In genomic region chr22:17792854-17793434, GRCh38 we compare ENCODE assay signal across 21 cellular contexts. TPM values are rescaled to one million over a fixed set of nuclear protein-coding genes. Genes with fewer than 3 reads are reported as not detected.
DNase-seq lines count a peak whose midpoint lies in the region; ATAC-seq, FAIRE-seq and TF ChIP-seq lines count a peak whose summit lies in the region.
"Had no signal": no experiment of that assay in that cellular context is flagged by ENCODE, and none has a peak within 500 bp of the region (broad histone marks: within the 10 kb centered on the region; RNA-seq: fewer than 3 reads in every experiment).

No MANE protein-coding gene starts in this region.

- CTCF ChIA-PET in GM12878 (lab: Yijun Ruan, JAX): interaction anchor here (1.1 to 1.7 kb wide), 5 partner anchors 11 to 283 kb away, joined by 3 to 7 read pairs (median 4); no protein-coding TSS in a partner anchor

- ATAC-seq in heart left ventricle: no peak
- no peak for ATAC-seq in GM12878
- peak; percentile 14 for ATAC-seq in upper lobe of right lung
- no peak for ATAC-seq in HG03159 (IDR thresholded peaks at IDR 0.05; ENCODE audit: unreplicated experiment)
- ATAC-seq in HG03457 (IDR thresholded peaks at IDR 0.05; ENCODE audit: unreplicated experiment): no peak

- no peak overlapping the region for H3K4me3 Mint-ChIP-seq in neural progenitor cell
- H3K4me3 Mint-ChIP-seq: B cell; CD4-positive, alpha-beta T cell had no signal

- 74 to 84% (median 81%) methylated on average over 29 of the region's 29 CpGs for WGBS in heart left ventricle, 4 donors
- WGBS in GM12878 (ENCODE audit: insufficient coverage, insufficient replicate concordance, low lambda C conversion rate, missing lambda C conversion rate): 92% methylated on average over 29 of the region's 29 CpGs

- H3K27me3 ChIP-seq in cardiac muscle cell (no peaks in the 10 kb centered on the region), heart left ventricle (no peaks in the 10 kb centered on the region), GM12878 (replicated peaks in 1 of 2; ENCODE audit: control insufficient read depth in 2 of 2, insufficient read depth in 2 of 2, low read length in 1 of 2) (no peaks in the 10 kb centered on the region), neural progenitor cell (no peaks in the 10 kb centered on the region), upper lobe of right lung (no peaks in the 10 kb centered on the region)
- H3K27me3 ChIP-seq: MG63 had no signal

- no peak for TF ChIP-seq RAD21 in GM12878 (IDR thresholded peaks at IDR 0.05; ENCODE audit: insufficient read depth, low read depth, low read length)

- no peak for FAIRE-seq in GM12878 (lab: Jason Lieb, UNC)
- FAIRE-seq: GM18507 had no signal

- H3K9ac ChIP-seq in GM12878 (ENCODE audit: control insufficient read depth, insufficient read depth, low read length) (no peak overlapping the region), neural progenitor cell (peak overlapping the region; percentile 32)

- H2AFZ ChIP-seq in GM12878 (ENCODE audit: control insufficient read depth, low read depth, low read length) (no peak overlapping the region), neural progenitor cell (replicated peaks) (no peak overlapping the region)

- H3K4me1 Mint-ChIP-seq in neural progenitor cell: peaks cover 3% of the 10 kb centered on the region

- H3K27ac ChIP-seq in cardiac muscle cell (peak overlapping the region; percentile 79), heart left ventricle (no peak overlapping the region), GM12878 (ENCODE audit: control insufficient read depth, insufficient read depth) (no peak overlapping the region), neural progenitor cell (no peak overlapping the region), upper lobe of right lung (no peak overlapping the region)

- POLR2A ChIA-PET in GM12878 (lab: Charles Lee): interaction anchor here (0.5 kb wide), 1 partner anchor 376 kb away, joined by 3 read pairs; no protein-coding TSS in a partner anchor

- no TSS peak for BruUV-seq in GM12878 (replicated peaks; lab: Mats Ljungman, UMichigan)

- peaks cover 4% of the 10 kb centered on the region for H3K27me3 Mint-ChIP-seq in neural progenitor cell (ENCODE audit: insufficient read depth, low read depth)
- H3K27me3 Mint-ChIP-seq: B cell; CD4-positive, alpha-beta T cell had no signal

- H4K20me1 ChIP-seq in GM12878 (ENCODE audit: control insufficient read depth, insufficient read depth) (no peaks in the 10 kb centered on the region), neural progenitor cell (ENCODE audit: low read depth) (no peaks in the 10 kb centered on the region)

- H3K4me1 ChIP-seq in cardiac muscle cell (ENCODE audit: low read depth) (peaks cover 15% of the 10 kb centered on the region), heart left ventricle (peaks cover 0 to 3% (median under 1%) of the 10 kb centered on the region in 12 donors), GM12878 (ENCODE audit: control insufficient read depth, insufficient read depth, low read length) (peaks cover 52% of the 10 kb centered on the region), neural progenitor cell (no peaks in the 10 kb centered on the region), upper lobe of right lung (no peaks in the 10 kb centered on the region)

- H3K36me3 Mint-ChIP-seq in neural progenitor cell: no peaks in the 10 kb centered on the region

- H3K4me3 ChIP-seq in cardiac muscle cell (no peak overlapping the region), heart left ventricle (no peak overlapping the region), GM12878 (no peak overlapping the region), neural progenitor cell (no peak overlapping the region), upper lobe of right lung (no peak overlapping the region)
- H3K4me3 ChIP-seq: MG63 had no signal

- in situ Hi-C loops in GM12878 (cut with MboI): no loop called here

- TF ChIP-seq POLR2A in heart left ventricle (IDR thresholded peaks at IDR 0.05) (no peak), GM12878 (IDR thresholded peaks at IDR 0.05; ENCODE audit: low read depth, low read length) (no peak)

- no peak for DNase-seq in cardiac muscle cell (ENCODE audit: low read depth in 1 of 2, low spot score in 1 of 2)
- no peak for DNase-seq in heart left ventricle
- no peak for DNase-seq in GM12878 (ENCODE audit: low read depth, low spot score)
- no peak for DNase-seq in neural progenitor cell (ENCODE audit: low spot score)
- no peak for DNase-seq in upper lobe of right lung
- DNase-seq in foreskin melanocyte: no peak
- DNase-seq: Caco-2; CD4-positive, alpha-beta T cell; GDM1; GOT3; Kasumi-1; MG63; NCI-H1048; NCI-H1436; NCI-H1930; NCI-H226; SHP77 had no signal

- TF ChIP-seq EP300 in GM12878 (IDR thresholded peaks at IDR 0.05; ENCODE audit: borderline replicate concordance in 1 of 2, control insufficient read depth in 1 of 2, low read depth in 2 of 2, low read length in 2 of 2): no peak

- H3K9me3 ChIP-seq in cardiac muscle cell (ENCODE audit: low read depth): no peaks in the 10 kb centered on the region
- H3K9me3 ChIP-seq in heart left ventricle: no peaks in the 10 kb centered on the region
- no peaks in the 10 kb centered on the region for H3K9me3 ChIP-seq in GM12878 (replicated peaks; ENCODE audit: control insufficient read depth, insufficient read depth, low read length)
- no peaks in the 10 kb centered on the region for H3K9me3 ChIP-seq in neural progenitor cell (ENCODE audit: low read depth)
- no peaks in the 10 kb centered on the region for H3K9me3 ChIP-seq in upper lobe of right lung
- H3K9me3 ChIP-seq: Caco-2, MG63 had no signal

- H3K9me3 Mint-ChIP-seq in neural progenitor cell: no peaks in the 10 kb centered on the region
- H3K9me3 Mint-ChIP-seq: CD4-positive, alpha-beta T cell had no signal

- H3K27ac Mint-ChIP-seq in neural progenitor cell: no peak overlapping the region
- H3K27ac Mint-ChIP-seq: CD4-positive, alpha-beta T cell had no signal

- TF ChIP-seq CTCF in cardiac muscle cell (IDR thresholded peaks at IDR 0.05; ENCODE audit: low read depth, low read length) (no peak), heart left ventricle (IDR thresholded peaks at IDR 0.05) (no peak), GM12878 (IDR thresholded peaks at IDR 0.05 in 2 of 3, conservative IDR thresholded peaks at IDR 0.05 in 1 of 3; ENCODE audit: control insufficient read depth in 2 of 3, extremely low read depth in 1 of 3, insufficient read depth in 1 of 3, low read depth in 3 of 3, low read length in 3 of 3) (no peak), neural progenitor cell (IDR thresholded peaks at IDR 0.05) (no peak), upper lobe of right lung (IDR thresholded peaks at IDR 0.05) (no peak)

- peaks cover 3% of the 10 kb centered on the region for H3F3A ChIP-seq in neural progenitor cell (ENCODE audit: low read depth)

- H3K36me3 ChIP-seq in cardiac muscle cell (peaks cover 13% of the 10 kb centered on the region), heart left ventricle (peaks cover 0 to 58% (median 26%) of the 10 kb centered on the region in 9 donors), GM12878 (ENCODE audit: control insufficient read depth in 2 of 2, insufficient read depth in 2 of 2, low read length in 1 of 2) (peaks cover 0 to 12% of the 10 kb centered on the region in 2 experiments; a peak in 2 of 4 replicates), neural progenitor cell (no peaks in the 10 kb centered on the region), upper lobe of right lung (peaks cover 5% of the 10 kb centered on the region)

- H3K4me2 ChIP-seq in GM12878 (ENCODE audit: control insufficient read depth, insufficient read depth) (no peak overlapping the region), neural progenitor cell (no peak overlapping the region)

- H3K79me2 ChIP-seq in GM12878 (ENCODE audit: control insufficient read depth, insufficient read depth, low read length): peaks cover 20% of the 10 kb centered on the region
- no peaks in the 10 kb centered on the region for H3K79me2 ChIP-seq in neural progenitor cell (ENCODE audit: low read depth)

- SMC1A ChIA-PET in GM12878 (lab: Charles Lee; ENCODE audit: uncharacterized antibody, unreplicated experiment): interaction anchor here (0.6 kb wide), 1 partner anchor 358 kb away, joined by 3 read pairs; no protein-coding TSS in a partner anchor

- RAD21 ChIA-PET in GM12878 (lab: Charles Lee; ENCODE audit: unreplicated experiment): interaction anchor here (1.9 kb wide), 1 partner anchor 283 kb away, joined by 5 read pairs; no protein-coding TSS in a partner anchor

- intact Hi-C loops in heart left ventricle (cut with DNase I) (loop anchor here in 1 of 10 donors (10.0 kb wide), 1 partner anchor 48 kb away; no protein-coding TSS in a partner anchor), GM12878 (cut with micrococcal nuclease; ENCODE audit: unreplicated experiment) (no loop called here), upper lobe of right lung (cut with DNase I) (no loop called here)

RNA-seq across cellular contexts. Expression of gene BID, which starts 18.7 kb away (rescaled TPM):
- total RNA-seq in cardiac muscle cell (36.0 and 57.7 TPM in 2 replicates), heart left ventricle (10 to 100 TPM in 7 of 9 donors, 1 to 10 TPM in 2; 7.8 to 27.8 (median 15.8) TPM), GM12878 (2014; rRNA removed) (166 and 179 TPM in 2 replicates), GM12878 (2014; rRNA removed; fragmentation: Illumina TruSeq; extraction: Trizol) (56.4 and 65.9 TPM in 2 replicates), GM12878 (2021) (126 and 131 TPM in 2 replicates), neural progenitor cell (ENCODE audit: low replicate concordance) (16.6 and 29.2 TPM in 2 replicates), upper lobe of right lung (22.8 TPM)
- polyA plus RNA-seq in cardiac muscle cell (30.8 and 40.8 TPM in 2 replicates), heart left ventricle (10 to 100 TPM; 24.6 to 59.2 TPM), GM12878 (2011; rRNA removed) (79.3 and 145 TPM in 2 replicates), GM12878 (2014; fragmentation: Illumina TruSeq; extraction: Trizol) (30.8 and 38.9 TPM in 2 replicates), GM12878 (2014; fragmentation: Nextera tagmentation; extraction: Ambion mirVana) (10 to 100 TPM in 1 of 2 experiments, 1 to 10 TPM in 1; 7.9 to 16.9 TPM), GM12878 (2014; rRNA removed) (241 and 247 TPM in 2 replicates), GM12878 (2016; fragmentation: Nextera tagmentation; extraction: Ambion mirVana) (100 to 1,000 TPM; 186 to 203 TPM)
- total RNA-seq in GM12878 (2013; cell fraction: nucleolus; rRNA removed): 36.6 and 37.1 TPM in 2 replicates
- 51.7 TPM for polyA plus RNA-seq in GM12878 (2011; ENCODE audit: low read depth)
- polyA plus RNA-seq in GM12878 (2011; cell fraction: cytosol; rRNA removed): 332 and 398 TPM in 2 replicates
- 195 and 197 TPM in 2 replicates for polyA plus RNA-seq in GM12878 (2011; cell fraction: nucleus; rRNA removed)
- 71.3 and 110 TPM in 2 replicates for polyA plus RNA-seq in GM12878 (2012)
- 35.4 and 90.0 TPM in 2 replicates for polyA minus RNA-seq in GM12878 (2011; rRNA and poly(A)+ RNA removed)
- polyA minus RNA-seq in GM12878 (2011; cell fraction: cytosol; rRNA and poly(A)+ RNA removed): 31.7 and 32.0 TPM in 2 replicates
- polyA minus RNA-seq in GM12878 (2011; cell fraction: nucleus; rRNA and poly(A)+ RNA removed): 8.3 and 16.3 TPM in 2 replicates
